ENCODE assay signal across 1 cellular context in genomic region chr1:43545686-43546387, GRCh38.
TF ChIP-seq lines count a peak whose summit lies in the region.

No MANE protein-coding gene starts in this region.

TF ChIP-seq in liver, 16 proteins besides CTCF, POLR2A, EP300 and RAD21 (continued from another document):
- no peak for TF ChIP-seq REST (IDR thresholded peaks at IDR 0.05)
- peak; percentile 5 for TF ChIP-seq FOXA1 (IDR thresholded peaks at IDR 0.05)
- TF ChIP-seq YY1 (IDR thresholded peaks at IDR 0.05) = peak; percentile 77
- TF ChIP-seq HNF4G (IDR thresholded peaks at IDR 0.05) = peak; percentile 95
